In the genomic region with DNA sequence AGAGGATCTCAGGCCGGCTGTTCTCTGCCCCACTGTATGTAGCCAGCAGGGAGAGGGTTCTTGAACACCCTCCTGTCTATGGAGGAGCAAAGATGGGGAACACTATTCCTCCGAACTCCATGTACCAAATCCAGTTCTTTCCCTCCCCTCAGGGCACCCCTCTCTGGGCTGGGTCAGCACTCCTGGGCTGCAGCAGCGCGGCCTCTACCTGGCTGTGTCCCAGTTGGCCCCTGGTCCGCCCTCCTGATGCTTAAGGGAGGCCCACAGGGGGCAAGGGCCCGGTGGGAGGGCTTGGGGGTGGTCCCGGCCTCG, we compare ENCODE assay signal across 8 cellular contexts. TPM values are rescaled to one million over a fixed set of nuclear protein-coding genes. Genes with fewer than 3 reads are reported as not detected.
DNase-seq lines count a peak whose midpoint lies in the region; ATAC-seq, FAIRE-seq and TF ChIP-seq lines count a peak whose summit lies in the region.

No MANE protein-coding gene starts in this region.

- intact Hi-C loops in left lung (cut with DNase I) = no loop called here

- H3K4me3 Mint-ChIP-seq in activated T-cell treated with anti-CD3 and anti-CD28 coated beads, Interleukin-2, amount 50 U/mL, for 72 hours = peak overlapping the region; percentile 82 to 92
- H3K4me3 Mint-ChIP-seq in activated naive CD8-positive, alpha-beta T cell treated with anti-CD3 and anti-CD28 coated beads, Interleukin-2, amount 10 ng/mL, durations not matched to agents 7 days and 5 days = peak overlapping the region; percentile 87

- TF ChIP-seq CTCF in left lung (IDR thresholded peaks at IDR 0.05) = no peak
- no peak for TF ChIP-seq CTCF in upper lobe of left lung (IDR thresholded peaks at IDR 0.05)

- H3K36me3 ChIP-seq in left lung (peaks cover 4 to 25% of the 10 kb centered on the region in 2 donors), upper lobe of left lung (peaks cover 5 to 27% (median 22%) of the 10 kb centered on the region in 4 donors), small intestine (ENCODE audit: control insufficient read depth in 2 of 2, insufficient read depth in 2 of 2, low read length in 2 of 2) (peaks cover 2 to 6% of the 10 kb centered on the region in 2 donors)

- H3K27me3 ChIP-seq in left lung (peaks cover 0 to 21% of the 10 kb centered on the region in 2 donors), upper lobe of left lung (peaks cover 0 to 6% (median 2%) of the 10 kb centered on the region in 4 donors), small intestine (ENCODE audit: control insufficient read depth in 2 of 2, insufficient read depth in 2 of 2, low read length in 2 of 2) (peaks cover 0 to 6% of the 10 kb centered on the region in 2 donors)

- TF ChIP-seq EP300 in upper lobe of left lung (IDR thresholded peaks at IDR 0.05) = no peak

- no peaks in the 10 kb centered on the region for H3K9me3 ChIP-seq in left lung
- H3K9me3 ChIP-seq in upper lobe of left lung = no peaks in the 10 kb centered on the region
- no peaks in the 10 kb centered on the region for H3K9me3 ChIP-seq in small intestine (ENCODE audit: control insufficient read depth, low read depth)

- no peak for TF ChIP-seq POLR2A in upper lobe of left lung (IDR thresholded peaks at IDR 0.05)

- FAIRE-seq in small intestine (lab: Jason Lieb, UNC) = no peak

- DNase-seq in activated T-cell treated with anti-CD3 and anti-CD28 coated beads, Interleukin-2, amount 50 U/mL, for 72 hours = no peak
- DNase-seq in activated T-cell treated with anti-CD3 and anti-CD28 coated beads, Interleukin-2, amount 50 U/mL, for 48 hours = no peak
- no peak for DNase-seq in activated naive CD8-positive, alpha-beta T cell treated with anti-CD3 and anti-CD28 coated beads, Interleukin-2, amount 10 ng/mL, durations not matched to agents 7 days and 5 days
- DNase-seq in left lung = no peak
- DNase-seq in upper lobe of left lung = no peak
- no peak for DNase-seq in stimulated activated CD4-positive, alpha-beta T cell treated with anti-CD3 and anti-CD28 coated beads, Interleukin-2, amount 100 ng/mL, for 48 hours
- no peak for DNase-seq in 8988T
- DNase-seq in small intestine = no peak

- peak; percentile 36 to 46 for ATAC-seq in activated T-cell treated with anti-CD3 and anti-CD28 coated beads, Interleukin-2, amount 50 U/mL, for 72 hours (replicated peaks in 1 of 2)
- no peak for ATAC-seq in activated naive CD8-positive, alpha-beta T cell treated with anti-CD3 and anti-CD28 coated beads, Interleukin-2, amount 10 ng/mL, durations not matched to agents 7 days and 5 days (ENCODE audit: low read depth)
- ATAC-seq in left lung (peak; percentile 1), upper lobe of left lung (ENCODE audit: low FRiP score in 2 of 2) (no peak)

- H3K4me1 ChIP-seq in left lung = peaks cover 4 to 39% of the 10 kb centered on the region in 2 donors
- peaks cover 24 to 41% (median 33%) of the 10 kb centered on the region in 4 donors for H3K4me1 ChIP-seq in upper lobe of left lung
- H3K4me1 ChIP-seq in small intestine (ENCODE audit: control insufficient read depth in 2 of 2, insufficient read depth in 1 of 2, low read depth in 1 of 2, low read length in 1 of 2) = peaks cover 0 to 4% of the 10 kb centered on the region in 2 donors

- H3K36me3 Mint-ChIP-seq in activated T-cell treated with anti-CD3 and anti-CD28 coated beads, Interleukin-2, amount 50 U/mL, for 72 hours (ENCODE audit: insufficient read depth in 2 of 2) = peaks cover 6 to 7% of the 10 kb centered on the region in 2 donors
- peaks cover 8% of the 10 kb centered on the region for H3K36me3 Mint-ChIP-seq in activated naive CD8-positive, alpha-beta T cell treated with anti-CD3 and anti-CD28 coated beads, Interleukin-2, amount 10 ng/mL, durations not matched to agents 7 days and 5 days

- 29 to 44% methylated on average over 5 to 8 of the region's 8 CpGs for WGBS in upper lobe of left lung, 2 donors
- 23 to 28% (median 26%) methylated on average over 8 of the region's 8 CpGs for WGBS in small intestine, 3 donors

- H3K4me1 Mint-ChIP-seq in activated T-cell treated with anti-CD3 and anti-CD28 coated beads, Interleukin-2, amount 50 U/mL, for 72 hours (ENCODE audit: low read depth) = peaks cover 15% of the 10 kb centered on the region
- H3K4me1 Mint-ChIP-seq in activated naive CD8-positive, alpha-beta T cell treated with anti-CD3 and anti-CD28 coated beads, Interleukin-2, amount 10 ng/mL, durations not matched to agents 7 days and 5 days = peaks cover 10% of the 10 kb centered on the region

- H3K9me3 Mint-ChIP-seq in activated T-cell treated with anti-CD3 and anti-CD28 coated beads, Interleukin-2, amount 50 U/mL, for 72 hours = no peaks in the 10 kb centered on the region
- no peaks in the 10 kb centered on the region for H3K9me3 Mint-ChIP-seq in activated naive CD8-positive, alpha-beta T cell treated with anti-CD3 and anti-CD28 coated beads, Interleukin-2, amount 10 ng/mL, durations not matched to agents 7 days and 5 days

- POLR2A ChIA-PET in activated naive CD8-positive, alpha-beta T cell treated with anti-CD3 and anti-CD28 coated beads, Interleukin-2, amount 10 ng/mL, durations not matched to agents 7 days and 5 days (lab: Charles Lee) = no interaction called here

- H3K27ac Mint-ChIP-seq in activated T-cell treated with anti-CD3 and anti-CD28 coated beads, Interleukin-2, amount 50 U/mL, for 72 hours = no peak overlapping the region
- peak overlapping the region; percentile 86 for H3K27ac Mint-ChIP-seq in activated naive CD8-positive, alpha-beta T cell treated with anti-CD3 and anti-CD28 coated beads, Interleukin-2, amount 10 ng/mL, durations not matched to agents 7 days and 5 days

- H3K4me3 ChIP-seq in left lung = peak overlapping the region; percentile 93 to 99
- H3K4me3 ChIP-seq in upper lobe of left lung = peak overlapping the region; percentile 78 to 98 (median 92)
- H3K4me3 ChIP-seq in small intestine (ENCODE audit: low read depth in 1 of 2, low read length in 2 of 2) = peak overlapping the region in 1 of 2 donors; percentile 84

- H3K27ac ChIP-seq in left lung (peak overlapping the region; percentile 89 to 92), upper lobe of left lung (peak overlapping the region; percentile 81 to 93 (median 87)), small intestine (ENCODE audit: low read depth in 1 of 2, low read length in 1 of 2) (peak overlapping the region in 1 of 2 donors; percentile 94)

- H3K27me3 Mint-ChIP-seq in activated T-cell treated with anti-CD3 and anti-CD28 coated beads, Interleukin-2, amount 50 U/mL, for 72 hours (ENCODE audit: low read depth) = peaks cover 8% of the 10 kb centered on the region
- H3K27me3 Mint-ChIP-seq in activated naive CD8-positive, alpha-beta T cell treated with anti-CD3 and anti-CD28 coated beads, Interleukin-2, amount 10 ng/mL, durations not matched to agents 7 days and 5 days = peaks cover 16% of the 10 kb centered on the region

RNA-seq across cellular contexts. Expression of gene ADPRS, which starts 0.5 kb away (rescaled TPM):
- total RNA-seq in activated T-cell treated with anti-CD3 and anti-CD28 coated beads, Interleukin-2, amount 50 U/mL, for 72 hours = 10 to 100 TPM; 23.2 to 28.9 TPM
- 10 to 100 TPM; 30.7 to 32.7 TPM for total RNA-seq in activated naive CD8-positive, alpha-beta T cell treated with anti-CD3 and anti-CD28 coated beads, Interleukin-2, amount 10 ng/mL, durations not matched to agents 7 days and 5 days
- total RNA-seq in left lung (10 to 100 TPM; 26.3 to 27.9 TPM), upper lobe of left lung (10 to 100 TPM; 29.3 to 60.0 (median 45.8) TPM)
- 10 to 100 TPM; 24.2 to 38.4 (median 33.8) TPM for polyA plus RNA-seq in small intestine

RNA-seq across cellular contexts. Expression of gene TEKT2, which starts 4.3 kb away (rescaled TPM):
- total RNA-seq in activated T-cell treated with anti-CD3 and anti-CD28 coated beads, Interleukin-2, amount 50 U/mL, for 72 hours = under 1 TPM; 0.17 to 0.37 TPM
- not detected for total RNA-seq in activated naive CD8-positive, alpha-beta T cell treated with anti-CD3 and anti-CD28 coated beads, Interleukin-2, amount 10 ng/mL, durations not matched to agents 7 days and 5 days
- total RNA-seq in left lung (1 to 10 TPM in 1 of 2 donors, under 1 TPM in 1; 0.32 to 5.8 TPM), upper lobe of left lung (10 to 100 TPM in 2 of 6 donors, 1 to 10 TPM in 3, under 1 TPM in 1; 0.69 to 24.3 (median 8.1) TPM)
- under 1 TPM in 1 of 3 donors, not detected in 2; 0.18 TPM for polyA plus RNA-seq in small intestine

RNA-seq across cellular contexts. Expression of gene COL8A2, which starts 36.8 kb away (rescaled TPM):
- under 1 TPM; 0.07 to 0.09 TPM for total RNA-seq in activated T-cell treated with anti-CD3 and anti-CD28 coated beads, Interleukin-2, amount 50 U/mL, for 72 hours
- total RNA-seq in activated naive CD8-positive, alpha-beta T cell treated with anti-CD3 and anti-CD28 coated beads, Interleukin-2, amount 10 ng/mL, durations not matched to agents 7 days and 5 days = under 1 TPM; 0.17 to 0.19 TPM
- total RNA-seq in left lung (1 to 10 TPM; 7.0 to 8.4 TPM), upper lobe of left lung (10 to 100 TPM in 3 of 6 donors, 1 to 10 TPM in 3; 2.5 to 20.8 (median 11.4) TPM)
- polyA plus RNA-seq in small intestine = 1 to 10 TPM in 1 of 3 donors, under 1 TPM in 1, not detected in 1; 0.27 to 1.3 TPM

Comparison
In these comparisons a context has a peak if more than half of its experiments do, and no peak if none do; other contexts are left out.
1. ATAC-seq: peak in activated T-cell treated with anti-CD3 and anti-CD28 coated beads, Interleukin-2, amount 50 U/mL, for 72 hours (2 of 2) and left lung (single experiment); none in activated naive CD8-positive, alpha-beta T cell treated with anti-CD3 and anti-CD28 coated beads, Interleukin-2, amount 10 ng/mL, durations not matched to agents 7 days and 5 days (single experiment) and upper lobe of left lung (0 of 2).